In the genomic region with DNA sequence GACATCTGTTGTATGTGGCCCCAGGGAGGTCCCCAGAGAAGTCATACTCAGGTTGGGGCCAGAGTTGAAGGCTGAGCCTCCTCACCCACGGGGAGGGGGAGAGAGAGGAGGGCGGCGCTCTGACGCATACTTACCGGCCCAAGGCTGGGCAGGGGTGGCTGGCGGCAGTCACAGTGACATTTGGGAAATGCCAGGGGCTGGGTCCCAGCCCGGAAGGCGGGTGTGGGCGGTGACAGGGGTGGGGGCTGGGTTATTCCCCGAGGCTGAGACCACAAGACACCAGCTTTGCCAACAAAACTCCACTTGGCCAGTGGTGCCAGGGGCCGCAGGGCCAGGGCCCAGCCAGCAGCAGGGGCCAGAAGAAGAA, we compare ENCODE assay signal across 10 cellular contexts. TPM values are rescaled to one million over a fixed set of nuclear protein-coding genes. Genes with fewer than 3 reads are reported as not detected.
DNase-seq lines count a peak whose midpoint lies in the region; ATAC-seq and TF ChIP-seq lines count a peak whose summit lies in the region.
"Had no signal": no experiment of that assay in that cellular context is flagged by ENCODE, and none has a peak within 500 bp of the region (broad histone marks: within the 10 kb centered on the region; RNA-seq: fewer than 3 reads in every experiment).

No MANE protein-coding gene starts in this region.

- H3K36me3 Mint-ChIP-seq in CD4-positive, alpha-beta T cell (ENCODE audit: low read depth), result no peaks in the 10 kb centered on the region
- H3K36me3 Mint-ChIP-seq in progenitor cell of endocrine pancreas (ENCODE audit: insufficient read depth), result no peaks in the 10 kb centered on the region

- H2BK5ac ChIP-seq in trophoblast cell (ENCODE audit: low read depth, low read length, poor library complexity), result no peak overlapping the region

- H2AFZ ChIP-seq in trophoblast cell (ENCODE audit: insufficient read depth, low read length, poor library complexity), result no peak overlapping the region

- H2BK12ac ChIP-seq in trophoblast cell (ENCODE audit: low read length), result no peak overlapping the region

- ATAC-seq in CD4-positive, alpha-beta T cell (ENCODE audit: poor library complexity), result peak; percentile 43
- ATAC-seq in GM19328 (IDR thresholded peaks at IDR 0.05; ENCODE audit: unreplicated experiment), result no peak

- no peak overlapping the region for H3K23ac ChIP-seq in trophoblast cell (ENCODE audit: low read length)

- TF ChIP-seq CTCF in CD4-positive, alpha-beta T cell (IDR thresholded peaks at IDR 0.05), result no peak
- no peak for TF ChIP-seq CTCF in dorsolateral prefrontal cortex (IDR thresholded peaks at IDR 0.05 in 54 of 56, conservative IDR thresholded peaks at IDR 0.05 in 2 of 56; ENCODE audit: low read depth in 1 of 56, partially characterized antibody in 56 of 56)
- TF ChIP-seq CTCF in progenitor cell of endocrine pancreas (IDR thresholded peaks at IDR 0.05; ENCODE audit: unreplicated experiment), result no peak

- WGBS in trophoblast cell (ENCODE audit: extremely low coverage, insufficient coverage, insufficient read length), result no CpG with 5 or more reads among the region's 11 CpGs

- H3K4me3 Mint-ChIP-seq in CD4-positive, alpha-beta T cell, result no peak overlapping the region
- H3K4me3 Mint-ChIP-seq in progenitor cell of endocrine pancreas (ENCODE audit: low read depth), result no peak overlapping the region

- CTCF ChIA-PET in CD4-positive, alpha-beta T cell (lab: Charles Lee), result no interaction called here

- peaks cover 0 to 4% of the 10 kb centered on the region in 2 experiments for H3K4me1 ChIP-seq in trophoblast cell (ENCODE audit: control insufficient read depth in 1 of 2, insufficient read depth in 2 of 2, low read length in 2 of 2)

- H4K12ac ChIP-seq in trophoblast cell (ENCODE audit: low read depth, low read length), result no peak overlapping the region

- no peak overlapping the region for H3K14ac ChIP-seq in trophoblast cell (ENCODE audit: low read length)

- no peak overlapping the region for H4K8ac ChIP-seq in trophoblast cell (ENCODE audit: low read depth, low read length)

- H3K4ac ChIP-seq in trophoblast cell (ENCODE audit: low read depth, low read length), result no peak overlapping the region

- no peaks in the 10 kb centered on the region for H3K9me3 Mint-ChIP-seq in CD4-positive, alpha-beta T cell
- H3K9me3 Mint-ChIP-seq in progenitor cell of endocrine pancreas (ENCODE audit: low read depth), result no peaks in the 10 kb centered on the region

- H3K27ac ChIP-seq in CD4-positive, alpha-beta T cell (ENCODE audit: low read depth, low read length), result no peak overlapping the region
- peak overlapping the region in 13 of 59 donors; percentile 9 to 53 (median 33) for H3K27ac ChIP-seq in dorsolateral prefrontal cortex
- H3K27ac ChIP-seq in trophoblast cell (ENCODE audit: low read depth, low read length), result no peak overlapping the region

- no peaks in the 10 kb centered on the region for H3K9me3 ChIP-seq in CD4-positive, alpha-beta T cell (ENCODE audit: control insufficient read depth, low read length)
- H3K9me3 ChIP-seq in trophoblast cell (ENCODE audit: insufficient read depth, low read depth, low read length), result peaks cover 6% of the 10 kb centered on the region

- H3K9ac ChIP-seq in trophoblast cell (ENCODE audit: low read length), result no peak overlapping the region

- no peak overlapping the region for H3K18ac ChIP-seq in trophoblast cell (ENCODE audit: low read length)

- no peak overlapping the region for H3K27ac Mint-ChIP-seq in CD4-positive, alpha-beta T cell
- H3K27ac Mint-ChIP-seq in progenitor cell of endocrine pancreas, result no peak overlapping the region

- no peak overlapping the region for H3K4me2 ChIP-seq in trophoblast cell (ENCODE audit: low read length)

- peaks cover 18% of the 10 kb centered on the region for H3K4me1 Mint-ChIP-seq in CD4-positive, alpha-beta T cell (ENCODE audit: low read depth)
- peaks cover 3% of the 10 kb centered on the region for H3K4me1 Mint-ChIP-seq in progenitor cell of endocrine pancreas (ENCODE audit: low read depth)

- peaks cover 23% of the 10 kb centered on the region for H3K27me3 ChIP-seq in CD4-positive, alpha-beta T cell (ENCODE audit: control insufficient read depth, insufficient read depth, low read length)
- H3K27me3 ChIP-seq in dorsolateral prefrontal cortex (peaks cover 0 to 26% (median 15%) of the 10 kb centered on the region in 45 donors), trophoblast cell (ENCODE audit: insufficient read depth, low read length) (peaks cover 28% of the 10 kb centered on the region)

- H4K91ac ChIP-seq in trophoblast cell (ENCODE audit: low read depth, low read length), result no peak overlapping the region

- H2BK120ac ChIP-seq in trophoblast cell (ENCODE audit: insufficient read depth, low read length, poor library complexity), result no peak overlapping the region

- no peak overlapping the region for H2AK5ac ChIP-seq in trophoblast cell (ENCODE audit: low read length)

- peak in 1 of 10 experiments; percentile 27 for DNase-seq in CD4-positive, alpha-beta T cell
- DNase-seq in activated CD4-positive, CD25-positive, alpha-beta regulatory T cell treated with anti-CD3 and anti-CD28 coated beads, Interleukin-2, amount 50 U/mL, for 72 hours, result peak; percentile 54
- DNase-seq in dorsolateral prefrontal cortex (peak in 8 of 10 donors; percentile 2 to 62 (median 33)), progenitor cell of endocrine pancreas (ENCODE audit: low spot score, unreplicated experiment) (peak; percentile 7), H4 (ENCODE audit: low spot score) (no peak), dermis blood vessel endothelial cell (no peak), trophoblast cell (no peak)
- DNase-seq: NCI-H187 treated with DMSO at 0.1 percent for 48 hours, SHP77 treated with DMSO at 0.1 percent for 48 hours had no signal

- no peaks in the 10 kb centered on the region for H3K36me3 ChIP-seq in trophoblast cell (ENCODE audit: control insufficient read depth in 1 of 2, insufficient read depth in 2 of 2, low read length in 2 of 2)

- H3K79me2 ChIP-seq in trophoblast cell (ENCODE audit: control insufficient read depth, insufficient read depth, low read length, poor library complexity), result no peaks in the 10 kb centered on the region

- POLR2A ChIA-PET in CD4-positive, alpha-beta T cell (lab: Charles Lee), result no interaction called here

- no peaks in the 10 kb centered on the region for H3K79me1 ChIP-seq in trophoblast cell (ENCODE audit: low read length)

- intact Hi-C loops in CD4-positive, alpha-beta T cell (cut with DNase I, micrococcal nuclease), result no loop called here
- intact Hi-C loops in dorsolateral prefrontal cortex (cut with DNase I), result no loop called here

- no peak overlapping the region for H3K4me3 ChIP-seq in dorsolateral prefrontal cortex
- H3K4me3 ChIP-seq in trophoblast cell (ENCODE audit: low read depth, low read length), result no peak overlapping the region

- peaks cover 27% of the 10 kb centered on the region for H3K27me3 Mint-ChIP-seq in CD4-positive, alpha-beta T cell
- H3K27me3 Mint-ChIP-seq in progenitor cell of endocrine pancreas, result peaks cover 48% of the 10 kb centered on the region

RNA-seq across cellular contexts. Expression of a gene that starts 41.1 kb away (rescaled TPM):
- total RNA-seq in CD4-positive, alpha-beta T cell, result 1 to 10 TPM; 1.2 to 1.4 TPM
- total RNA-seq in dorsolateral prefrontal cortex (10 to 100 TPM; 16.3 to 54.4 (median 39.2) TPM), progenitor cell of endocrine pancreas (1.2 and 2.2 TPM in 2 replicates), dermis blood vessel endothelial cell (0.17 and 0.51 TPM in 2 replicates)
- not detected in 2 replicates for total RNA-seq in H4 (2014; rRNA removed; shearing (Covaris generic))
- polyA plus RNA-seq in trophoblast cell (2013), result 1.0 and 1.1 TPM in 2 replicates

Comparison
In these comparisons a context has a peak if more than half of its experiments do, and no peak if none do; other contexts are left out.
1. DNase-seq: peak in activated CD4-positive, CD25-positive, alpha-beta regulatory T cell treated with anti-CD3 and anti-CD28 coated beads, Interleukin-2, amount 50 U/mL, for 72 hours (single experiment), dorsolateral prefrontal cortex (8 of 10) and progenitor cell of endocrine pancreas (single experiment); none in H4 (single experiment), dermis blood vessel endothelial cell (single experiment) and trophoblast cell (0 of 2).